ENCODE assay signal across 8 cellular contexts in genomic region chr15:55993111-55993803, GRCh38. TPM values are rescaled to one million over a fixed set of nuclear protein-coding genes. Genes with fewer than 3 reads are reported as not detected.
DNase-seq lines count a peak whose midpoint lies in the region; ATAC-seq, FAIRE-seq and TF ChIP-seq lines count a peak whose summit lies in the region.

Gene NEDD4 (minus strand): TSS chr15:55993612. CDS start chr15:55993555, 57 bp downstream.

- peak; percentile 92 for ATAC-seq in HG02852 (IDR thresholded peaks at IDR 0.05; ENCODE audit: unreplicated experiment)

- DNase-seq in GM12891 (ENCODE audit: insufficient read length, low spot score) (peak; percentile 83), NCI-H146 (lab: John Stamatoyannopoulos, UW) (peak; percentile 68), T1000 (lab: John Stamatoyannopoulos, UW) (peak; percentile 74), astrocyte of the hippocampus (ENCODE audit: low read depth, low spot score) (peak; percentile 95), hippocampal formation (lab: John Stamatoyannopoulos, UW) (peak; percentile 85 to 87), retinal pigment epithelial cell (ENCODE audit: low read depth) (peak; percentile 62), NCI-H1048 (lab: John Stamatoyannopoulos, UW) (no peak)

- peak; percentile 88 for FAIRE-seq in GM12891 (lab: Jason Lieb, UNC)

- peak; percentile 46 for TF ChIP-seq CTCF in retinal pigment epithelial cell (conservative IDR thresholded peaks at IDR 0.05; ENCODE audit: low read depth, low read length)

- no peak for TF ChIP-seq POLR2A in GM12891 (IDR thresholded peaks at IDR 0.05; ENCODE audit: low read depth, low read length)

- H3K4me3 ChIP-seq in retinal pigment epithelial cell (ENCODE audit: low read length): peak within 1 kb of the TSS; percentile 78

TF ChIP-seq in GM12891, 5 proteins besides CTCF, POLR2A, EP300 and RAD21:
- TF ChIP-seq SPI1 (IDR thresholded peaks at IDR 0.05; ENCODE audit: low read depth, low read length) (no peak), POLR2AphosphoS5 (IDR thresholded peaks at IDR 0.05; ENCODE audit: low read depth, low read length) (no peak), POU2F2 (IDR thresholded peaks at IDR 0.05; ENCODE audit: low read depth, low read length) (no peak), TAF1 (IDR thresholded peaks at IDR 0.05; ENCODE audit: low read depth, low read length) (no peak), PAX5 (IDR thresholded peaks at IDR 0.05; ENCODE audit: insufficient read depth, low read length, severe bottlenecking) (no peak)

RNA-seq across cellular contexts. Expression of gene NEDD4, which starts in this region (rescaled TPM):
- polyA plus RNA-seq in GM12891 (2012; ENCODE audit: low read depth, missing spikeins): 1.2 TPM
